In genomic region chr22:39524089-39524752, GRCh38 we compare ENCODE assay signal across 10 cellular contexts. TPM values are rescaled to one million over a fixed set of nuclear protein-coding genes. Genes with fewer than 3 reads are reported as not detected.
DNase-seq lines count a peak whose midpoint lies in the region; ATAC-seq and TF ChIP-seq lines count a peak whose summit lies in the region.
"Had no signal": no experiment of that assay in that cellular context is flagged by ENCODE, and none has a peak within 500 bp of the region (broad histone marks: within the 10 kb centered on the region; RNA-seq: fewer than 3 reads in every experiment).

No MANE protein-coding gene starts in this region.

- POLR2A ChIA-PET in AG04449 (lab: Yijun Ruan, JAX): interaction anchor here (1.3 to 5.6 kb wide), 7 partner anchors 8 to 515 kb away, joined by 4 to 59 read pairs (median 8); partner anchors contain the start of genes MIEF1, RPL3 and RPS19BP1

- H3K4me3 ChIP-seq in AG04449 (ENCODE audit: low read depth, low read length): peak overlapping the region; percentile 4; the same call in 1 of the 2 replicates

- H3K27me3 Mint-ChIP-seq in activated T-cell treated with anti-CD3 and anti-CD28 coated beads, Interleukin-2, amount 50 U/mL, for 72 hours (ENCODE audit: low read depth): no peaks in the 10 kb centered on the region
- H3K27me3 Mint-ChIP-seq in mesothelial cell of epicardium (ENCODE audit: low read depth): peaks cover 2% of the 10 kb centered on the region

- DNase-seq in AG04449 (ENCODE audit: low read depth, low spot score): no peak
- DNase-seq in activated T-cell treated with anti-CD3 and anti-CD28 coated beads, Interleukin-2, amount 50 U/mL, for 72 hours: peak; percentile 29 to 42
- no peak for DNase-seq in mesothelial cell of epicardium (ENCODE audit: low spot score in 2 of 2, unreplicated experiment in 2 of 2)
- DNase-seq in NCI-H226: no peak
- DNase-seq in NCI-H774 (lab: John Stamatoyannopoulos, UW): no peak
- no peak for DNase-seq in NCI-H345 treated with DMSO at 0.1 percent for 48 hours (lab: John Stamatoyannopoulos, UW; ENCODE audit: unreplicated experiment)
- DNase-seq: activated CD4-positive, alpha-beta T cell treated with anti-CD3 and anti-CD28 coated beads for 1 hour; NCI-H1105 had no signal

- H3K4me1 Mint-ChIP-seq in activated T-cell treated with anti-CD3 and anti-CD28 coated beads, Interleukin-2, amount 50 U/mL, for 72 hours (ENCODE audit: low read depth): peaks cover 77% of the 10 kb centered on the region
- H3K4me1 Mint-ChIP-seq in mesothelial cell of epicardium: peaks cover 56% of the 10 kb centered on the region

- peak; percentile 55 for TF ChIP-seq POLR2A in GM19099 (IDR thresholded peaks at IDR 0.05; ENCODE audit: extremely low read depth, insufficient read length, low read depth)

- CTCF ChIA-PET in AG04449 (lab: Yijun Ruan, JAX): interaction anchor here (1.2 to 11.5 kb wide), 7 partner anchors 10 to 500 kb away, joined by 3 to 222 read pairs (median 7); partner anchors contain the start of gene RPL3

- H3K36me3 Mint-ChIP-seq in activated T-cell treated with anti-CD3 and anti-CD28 coated beads, Interleukin-2, amount 50 U/mL, for 72 hours (ENCODE audit: insufficient read depth in 2 of 2): peaks cover 30 to 48% of the 10 kb centered on the region in 2 donors
- H3K36me3 Mint-ChIP-seq in mesothelial cell of epicardium: peaks cover 30% of the 10 kb centered on the region

- peak overlapping the region; percentile 90 for H3K27ac Mint-ChIP-seq in activated T-cell treated with anti-CD3 and anti-CD28 coated beads, Interleukin-2, amount 50 U/mL, for 72 hours
- H3K27ac Mint-ChIP-seq in mesothelial cell of epicardium: peak overlapping the region; percentile 92

- H3K9me3 Mint-ChIP-seq in activated T-cell treated with anti-CD3 and anti-CD28 coated beads, Interleukin-2, amount 50 U/mL, for 72 hours: no peaks in the 10 kb centered on the region
- H3K9me3 Mint-ChIP-seq in mesothelial cell of epicardium: no peaks in the 10 kb centered on the region

- no peak for TF ChIP-seq CTCF in AG04449 (IDR thresholded peaks at IDR 0.05; ENCODE audit: insufficient read depth, low read length, missing control alignments)
- TF ChIP-seq CTCF in mesothelial cell of epicardium (IDR thresholded peaks at IDR 0.05; ENCODE audit: unreplicated experiment): no peak

- H3K4me3 Mint-ChIP-seq in activated T-cell treated with anti-CD3 and anti-CD28 coated beads, Interleukin-2, amount 50 U/mL, for 72 hours: peak overlapping the region; percentile 64 to 90
- H3K4me3 Mint-ChIP-seq in mesothelial cell of epicardium: peak overlapping the region; percentile 56

- peak in 1 of 2 donors; percentile 2 for ATAC-seq in activated T-cell treated with anti-CD3 and anti-CD28 coated beads, Interleukin-2, amount 50 U/mL, for 72 hours (replicated peaks in 1 of 2)
- no peak for ATAC-seq in HG03354 (IDR thresholded peaks at IDR 0.05; ENCODE audit: poor library complexity, severe bottlenecking, unreplicated experiment)

RNA-seq across cellular contexts. Expression of gene ATF4, which starts 3.9 kb away (rescaled TPM):
- total RNA-seq in activated T-cell treated with anti-CD3 and anti-CD28 coated beads, Interleukin-2, amount 50 U/mL, for 72 hours: 100 to 1,000 TPM; 779 to 836 TPM
- 361 to 378 TPM (median 363 TPM) in 3 replicates for total RNA-seq in mesothelial cell of epicardium

RNA-seq across cellular contexts. Expression of gene RPS19BP1, which starts 8.3 kb away (rescaled TPM):
- total RNA-seq in activated T-cell treated with anti-CD3 and anti-CD28 coated beads, Interleukin-2, amount 50 U/mL, for 72 hours: 10 to 100 TPM; 78.3 to 82.0 TPM
- total RNA-seq in mesothelial cell of epicardium: 30.6 to 33.0 TPM (median 31.9 TPM) in 3 replicates

RNA-seq across cellular contexts. Expression of gene MIEF1, which starts 22.1 kb away (rescaled TPM):
- total RNA-seq in activated T-cell treated with anti-CD3 and anti-CD28 coated beads, Interleukin-2, amount 50 U/mL, for 72 hours: 10 to 100 TPM; 49.5 to 58.3 TPM
- 29.7 to 35.0 TPM (median 31.9 TPM) in 3 replicates for total RNA-seq in mesothelial cell of epicardium

RNA-seq across cellular contexts. Expression of gene CACNA1I, which starts 46.3 kb away (rescaled TPM):
- total RNA-seq in activated T-cell treated with anti-CD3 and anti-CD28 coated beads, Interleukin-2, amount 50 U/mL, for 72 hours: under 1 TPM; 0.34 to 0.58 TPM
- total RNA-seq in mesothelial cell of epicardium: 0.27 to 0.31 TPM (median 0.27 TPM) in 3 replicates

Comparison
In these comparisons a context has a peak if more than half of its experiments do, and no peak if none do; other contexts are left out.
1. DNase-seq: peak in activated T-cell treated with anti-CD3 and anti-CD28 coated beads, Interleukin-2, amount 50 U/mL, for 72 hours (2 of 2); none in AG04449 (single experiment), mesothelial cell of epicardium (0 of 2), NCI-H226 (single experiment), NCI-H774 (single experiment) and NCI-H345 treated with DMSO at 0.1 percent for 48 hours (single experiment).